8 cellular contexts compared by ENCODE assay signal in the genomic region with DNA sequence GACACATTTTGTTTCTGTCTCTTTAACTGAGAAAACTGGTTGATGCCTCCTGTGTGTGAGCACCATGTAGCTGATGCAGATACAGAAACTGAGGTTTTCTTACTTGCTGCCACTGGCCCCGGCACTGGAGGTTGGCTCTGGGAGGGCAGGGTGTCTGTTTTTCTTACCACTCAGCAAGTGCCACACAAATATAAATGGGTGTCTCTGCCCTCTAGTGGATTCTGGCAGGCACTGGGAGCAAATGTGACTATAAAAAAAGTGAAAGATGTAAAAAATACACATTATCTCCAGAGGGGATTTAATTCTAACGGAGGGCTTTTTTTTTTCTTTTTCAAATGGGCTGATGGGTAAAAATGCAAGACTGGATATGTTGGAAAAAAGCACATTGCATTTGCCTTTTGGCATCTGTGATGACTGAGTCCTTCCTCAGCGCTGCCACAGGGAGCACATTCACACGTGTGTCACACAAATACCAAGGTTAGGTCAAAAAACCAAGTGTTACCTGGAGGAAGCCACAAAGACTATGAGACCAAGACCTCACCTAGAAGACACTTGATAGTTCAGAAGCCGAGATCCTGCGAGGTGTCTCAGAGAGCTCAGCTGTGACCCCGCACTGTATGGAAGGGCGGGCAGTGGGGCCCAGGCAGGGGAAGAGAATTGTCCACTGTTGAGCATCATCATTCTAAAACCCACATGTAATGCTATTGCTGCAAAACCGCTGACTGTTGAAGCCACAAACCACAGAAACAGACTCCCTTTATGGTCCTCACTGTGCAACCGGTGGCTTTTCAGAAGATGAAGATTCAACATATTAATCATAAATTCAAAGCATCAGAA. TPM values are rescaled to one million over a fixed set of nuclear protein-coding genes. Genes with fewer than 3 reads are reported as not detected.
A peak's percentile ranks its signal among the peaks of the same experiment; 100 is the strongest.
DNase-seq lines count a peak whose midpoint lies in the region; ATAC-seq and TF ChIP-seq lines count a peak whose summit lies in the region.

No MANE protein-coding gene starts in this region.

- H3K27ac ChIP-seq in esophagus muscularis mucosa (replicated peaks in 1 of 4) = no peak overlapping the region

- WGBS in esophagus muscularis mucosa = 61% methylated on average over 10 of the region's 10 CpGs

- peak; percentile 50 to 81 (median 59) for TF ChIP-seq CTCF in esophagus muscularis mucosa (IDR thresholded peaks at IDR 0.05)
- TF ChIP-seq CTCF in neural crest cell (conservative IDR thresholded peaks at IDR 0.05) = peak; percentile 71

- H3K4me3 Mint-ChIP-seq in activated CD8-positive, alpha-beta T cell treated with anti-CD3 and anti-CD28 coated beads, Interleukin-2, amount 10 ng/mL, durations not matched to agents 7 days and 5 days = peak overlapping the region; percentile 21
- H3K4me3 Mint-ChIP-seq in neural crest cell = no peak overlapping the region

- H3K4me3 ChIP-seq in esophagus muscularis mucosa = no peak overlapping the region

- H3K27ac Mint-ChIP-seq in activated CD8-positive, alpha-beta T cell treated with anti-CD3 and anti-CD28 coated beads, Interleukin-2, amount 10 ng/mL, durations not matched to agents 7 days and 5 days = peak overlapping the region; percentile 70
- no peak overlapping the region for H3K27ac Mint-ChIP-seq in neural crest cell (ENCODE audit: unreplicated experiment)

- no peaks in the 10 kb centered on the region for H3K9me3 ChIP-seq in esophagus muscularis mucosa

- CTCF ChIA-PET in activated CD8-positive, alpha-beta T cell treated with anti-CD3 and anti-CD28 coated beads, Interleukin-2, amount 10 ng/mL, durations not matched to agents 7 days and 5 days (lab: Charles Lee) = interaction anchor here (0.6 to 2.0 kb wide), 3 partner anchors 18 to 85 kb away, joined by 3 to 4 read pairs (median 4); no protein-coding TSS in a partner anchor

- no peaks in the 10 kb centered on the region for H3K9me3 Mint-ChIP-seq in activated CD8-positive, alpha-beta T cell treated with anti-CD3 and anti-CD28 coated beads, Interleukin-2, amount 10 ng/mL, durations not matched to agents 7 days and 5 days (ENCODE audit: insufficient read depth)
- H3K9me3 Mint-ChIP-seq in neural crest cell = no peaks in the 10 kb centered on the region

- intact Hi-C loops in esophagus muscularis mucosa (cut with DNase I) = no loop called here

- H3K36me3 ChIP-seq in esophagus muscularis mucosa = peaks cover 0 to 10% (median 0%) of the 10 kb centered on the region in 4 donors

- peaks cover 0 to 13% (median 8%) of the 10 kb centered on the region in 4 donors for H3K4me1 ChIP-seq in esophagus muscularis mucosa

- peak; percentile 99 for ATAC-seq in HG03280 (IDR thresholded peaks at IDR 0.05; ENCODE audit: unreplicated experiment)
- peak; percentile 92 for ATAC-seq in activated CD8-positive, alpha-beta T cell treated with anti-CD3 and anti-CD28 coated beads, Interleukin-2, amount 10 ng/mL, durations not matched to agents 7 days and 5 days

- H3K36me3 Mint-ChIP-seq in activated CD8-positive, alpha-beta T cell treated with anti-CD3 and anti-CD28 coated beads, Interleukin-2, amount 10 ng/mL, durations not matched to agents 7 days and 5 days (ENCODE audit: low read depth) = peaks cover 22% of the 10 kb centered on the region
- peaks cover 18% of the 10 kb centered on the region for H3K36me3 Mint-ChIP-seq in neural crest cell (ENCODE audit: low read depth)

- no peak for TF ChIP-seq POLR2A in esophagus muscularis mucosa (IDR thresholded peaks at IDR 0.05; ENCODE audit: low read depth)

- POLR2A ChIA-PET in activated CD8-positive, alpha-beta T cell treated with anti-CD3 and anti-CD28 coated beads, Interleukin-2, amount 10 ng/mL, durations not matched to agents 7 days and 5 days (lab: Charles Lee) = interaction anchor here (1.3 kb wide), 1 partner anchor 66 kb away, joined by 3 read pairs; the partner anchor contains the start of gene ZNF692

- H3K4me1 Mint-ChIP-seq in activated CD8-positive, alpha-beta T cell treated with anti-CD3 and anti-CD28 coated beads, Interleukin-2, amount 10 ng/mL, durations not matched to agents 7 days and 5 days (ENCODE audit: low read depth) = peaks cover 46% of the 10 kb centered on the region
- H3K4me1 Mint-ChIP-seq in neural crest cell = peaks cover 35% of the 10 kb centered on the region

- no peaks in the 10 kb centered on the region for H3K27me3 ChIP-seq in esophagus muscularis mucosa

- DNase-seq in COLO829 (ENCODE audit: low spot score) (peak; percentile 61), GM19240 (ENCODE audit: insufficient read length, low spot score) (peak; percentile 29), NCI-H526 treated with DMSO at 0.1 percent for 48 hours (lab: John Stamatoyannopoulos, UW) (peak; percentile 4), esophagus muscularis mucosa (ENCODE audit: extremely low spot score) (no peak), neural crest cell (ENCODE audit: low read depth, low spot score) (no peak), islet precursor cell (no peak)
- peak; percentile 76 for DNase-seq in activated CD8-positive, alpha-beta T cell treated with anti-CD3 and anti-CD28 coated beads, Interleukin-2, amount 10 ng/mL, durations not matched to agents 7 days and 5 days

- TF ChIP-seq EP300 in esophagus muscularis mucosa (IDR thresholded peaks at IDR 0.05) = no peak

- H3K27me3 Mint-ChIP-seq in activated CD8-positive, alpha-beta T cell treated with anti-CD3 and anti-CD28 coated beads, Interleukin-2, amount 10 ng/mL, durations not matched to agents 7 days and 5 days (ENCODE audit: low read depth) = peaks cover 16% of the 10 kb centered on the region
- no peaks in the 10 kb centered on the region for H3K27me3 Mint-ChIP-seq in neural crest cell (ENCODE audit: low read depth)

RNA-seq across cellular contexts. Expression of gene PGBD2, which starts 18.9 kb away (rescaled TPM):
- 1 to 10 TPM; 6.3 to 6.7 TPM for total RNA-seq in activated CD8-positive, alpha-beta T cell treated with anti-CD3 and anti-CD28 coated beads, Interleukin-2, amount 10 ng/mL, durations not matched to agents 7 days and 5 days
- total RNA-seq in esophagus muscularis mucosa = 1 to 10 TPM; 3.1 to 5.6 (median 4.1) TPM
- total RNA-seq in neural crest cell = 9.7 and 10.8 TPM in 2 replicates

Comparison
In these comparisons a context has a peak if more than half of its experiments do, and no peak if none do; other contexts are left out.
1. DNase-seq: peak in COLO829 (single experiment), GM19240 (single experiment), NCI-H526 treated with DMSO at 0.1 percent for 48 hours (single experiment) and activated CD8-positive, alpha-beta T cell treated with anti-CD3 and anti-CD28 coated beads, Interleukin-2, amount 10 ng/mL, durations not matched to agents 7 days and 5 days (single experiment); none in esophagus muscularis mucosa (single experiment), neural crest cell (single experiment) and islet precursor cell (single experiment).